Comparison of ENCODE assay signal across 17 cellular contexts in the genomic region with DNA sequence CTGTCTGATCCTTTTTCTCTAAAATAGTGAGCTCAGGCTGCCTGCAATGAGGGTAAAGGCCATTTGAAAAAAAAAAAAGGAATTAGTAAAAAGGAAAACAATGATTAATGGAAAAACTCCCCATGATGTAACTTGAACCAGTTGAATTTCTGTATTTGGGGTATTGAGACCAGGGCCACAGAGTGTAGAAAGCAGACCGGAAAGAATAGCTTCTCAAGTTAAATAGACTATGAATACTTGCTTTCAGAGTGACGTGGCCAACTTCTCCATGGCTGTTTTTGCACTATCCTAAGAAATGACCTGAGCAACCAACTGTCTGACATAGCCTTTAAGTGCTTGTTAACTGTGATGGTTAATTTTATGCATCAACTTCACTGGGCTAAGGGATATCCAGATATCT.
DNase-seq lines count a peak whose midpoint lies in the region; ATAC-seq and TF ChIP-seq lines count a peak whose summit lies in the region.
"Had no signal": no experiment of that assay in that cellular context is flagged by ENCODE, and none has a peak within 500 bp of the region (broad histone marks: within the 10 kb centered on the region; RNA-seq: fewer than 3 reads in every experiment).

No MANE protein-coding gene starts in this region.

- peaks cover 6% of the 10 kb centered on the region for H3K36me3 Mint-ChIP-seq in chondrocyte (ENCODE audit: low read depth)
- H3K36me3 Mint-ChIP-seq: CD14-positive monocyte; CD8-positive, alpha-beta T cell had no signal

- ATAC-seq in Right ventricle myocardium inferior = peak; percentile 17
- ATAC-seq in HG03342 (IDR thresholded peaks at IDR 0.05; ENCODE audit: unreplicated experiment) = no peak
- no peak for ATAC-seq in HG03135 (IDR thresholded peaks at IDR 0.05; ENCODE audit: unreplicated experiment)
- ATAC-seq: CD8-positive, alpha-beta T cell had no signal

- H3K27ac ChIP-seq in left ventricle myocardium inferior (replicated peaks) = no peak overlapping the region
- H3K27ac ChIP-seq: 22Rv1 had no signal

- H3K9me3 ChIP-seq in left ventricle myocardium inferior (replicated peaks) = peaks cover 19% of the 10 kb centered on the region

- DNase-seq in Right ventricle myocardium inferior (ENCODE audit: missing footprints) = no peak
- no peak for DNase-seq in left ventricle myocardium inferior
- no peak for DNase-seq in chondrocyte (ENCODE audit: low spot score)
- DNase-seq in left kidney (ENCODE audit: low read depth, low spot score) = peak; percentile 28
- DNase-seq in stromal cell of bone marrow (ENCODE audit: low read depth) = peak; percentile 26
- DNase-seq in activated naive CD4-positive, alpha-beta T cell treated with Interleukin-2 at 50 U/mL for 16 hours = no peak
- DNase-seq: CD8-positive, alpha-beta T cell; COR-L47; DMS153; DMS79 treated with DMSO at 0.1 percent for 48 hours; EL; IMR-90 had no signal

- TF ChIP-seq CTCF in left ventricle myocardium inferior (IDR thresholded peaks at IDR 0.05; ENCODE audit: borderline replicate concordance) = no peak
- no peak for TF ChIP-seq CTCF in chondrocyte (IDR thresholded peaks at IDR 0.05)

- H3K27ac Mint-ChIP-seq in chondrocyte (ENCODE audit: unreplicated experiment) = peak overlapping the region; percentile 60
- H3K27ac Mint-ChIP-seq: CD14-positive monocyte; CD8-positive, alpha-beta T cell had no signal

- H3K4me3 ChIP-seq in left ventricle myocardium inferior = no peak overlapping the region
- H3K4me3 ChIP-seq: HAP-1 had no signal

- peaks cover 10% of the 10 kb centered on the region for H3K9me3 Mint-ChIP-seq in chondrocyte (ENCODE audit: low read depth)

- no peak overlapping the region for H3K4me3 Mint-ChIP-seq in chondrocyte (ENCODE audit: unreplicated experiment)
- H3K4me3 Mint-ChIP-seq: CD14-positive monocyte; CD8-positive, alpha-beta T cell had no signal

- intact Hi-C loops in Right ventricle myocardium inferior (cut with DNase I) = no loop called here
- intact Hi-C loops in left ventricle myocardium inferior (cut with micrococcal nuclease) = no loop called here

- H3K4me1 ChIP-seq in left ventricle myocardium inferior = no peaks in the 10 kb centered on the region
- H3K4me1 ChIP-seq: HAP-1 had no signal

- H3K27me3 ChIP-seq in left ventricle myocardium inferior (ENCODE audit: low read depth) = no peaks in the 10 kb centered on the region

- no peaks in the 10 kb centered on the region for H3K27me3 Mint-ChIP-seq in chondrocyte (ENCODE audit: low read depth)

- H3K4me1 Mint-ChIP-seq in chondrocyte (ENCODE audit: low read depth) = peaks cover 22% of the 10 kb centered on the region
- H3K4me1 Mint-ChIP-seq: CD14-positive monocyte had no signal

- no peaks in the 10 kb centered on the region for H3K36me3 ChIP-seq in left ventricle myocardium inferior
- H3K36me3 ChIP-seq: HAP-1 had no signal

Comparison
In these comparisons a context has a peak if more than half of its experiments do, and no peak if none do; other contexts are left out.
1. DNase-seq: peak in left kidney (single experiment) and stromal cell of bone marrow (single experiment); none in Right ventricle myocardium inferior (single experiment), left ventricle myocardium inferior (single experiment), chondrocyte (single experiment) and activated naive CD4-positive, alpha-beta T cell treated with Interleukin-2 at 50 U/mL for 16 hours (single experiment).